ENCODE assay signal across 13 cellular contexts in genomic region chr2:235709969-235710879, GRCh38.
DNase-seq lines count a peak whose midpoint lies in the region; ATAC-seq and TF ChIP-seq lines count a peak whose summit lies in the region.
"Had no signal": no experiment of that assay in that cellular context is flagged by ENCODE, and none has a peak within 500 bp of the region (broad histone marks: within the 10 kb centered on the region; RNA-seq: fewer than 3 reads in every experiment).

No MANE protein-coding gene starts in this region.

- H3K27me3 Mint-ChIP-seq in nephron progenitor cell (ENCODE audit: low read depth, poor library complexity) = no peaks in the 10 kb centered on the region
- no peaks in the 10 kb centered on the region for H3K27me3 Mint-ChIP-seq in activated naive CD4-positive, alpha-beta T cell treated with anti-CD3 and anti-CD28 coated beads for 36 hours (ENCODE audit: low read depth)

- H3K27ac ChIP-seq in ACC112 (ENCODE audit: low read depth, low read length) (peak overlapping the region; percentile 38; the same call in 1 of the 2 replicates), RWPE2 (ENCODE audit: poor library complexity, severe bottlenecking) (peak overlapping the region; percentile 91), SK-N-SH (ENCODE audit: low read depth in 2 of 2, low read length in 1 of 2) (no peak overlapping the region)
- H3K27ac ChIP-seq: HL-60, SJCRH30 had no signal

- CTCF ChIA-PET in SK-N-SH (lab: Yijun Ruan, JAX) = no interaction called here
- CTCF ChIA-PET in activated naive CD4-positive, alpha-beta T cell treated with anti-CD3 and anti-CD28 coated beads for 36 hours (lab: Charles Lee) = no interaction called here

- no peak for TF ChIP-seq EP300 in SK-N-SH (IDR thresholded peaks at IDR 0.05; ENCODE audit: borderline replicate concordance in 1 of 2, low read depth in 1 of 2, low read length in 1 of 2)

- H2AFZ ChIP-seq in ACC112 (ENCODE audit: low read length, unreplicated experiment) (no peak overlapping the region), SK-N-SH (ENCODE audit: low read depth) (no peak overlapping the region)

- DNase-seq in RWPE2 (ENCODE audit: low spot score) (no peak), ecto neural progenitor cell (ENCODE audit: low spot score) (peak; percentile 50), nephron progenitor cell (no peak), SK-N-SH (no peak), HuH-7 (ENCODE audit: low spot score) (no peak)
- no peak for DNase-seq in activated effector memory CD4-positive, alpha-beta T cell treated with anti-CD3 and anti-CD28 coated beads, Interleukin-2, amount 50 U/mL, for 16 hours
- no peak for DNase-seq in activated naive CD4-positive, alpha-beta T cell treated with anti-CD3 and anti-CD28 coated beads for 36 hours
- DNase-seq: activated gamma-delta T cell, NCI-H2081 treated with DMSO at 0.1 percent for 48 hours, SJCRH30 had no signal

- H3K36me3 ChIP-seq in ACC112 (ENCODE audit: insufficient read depth, low read length) = 0 out of 2 replicates have a peak, but pooled peaks cover 3% of the 10 kb centered on the region
- H3K36me3 ChIP-seq in RWPE2 (ENCODE audit: low read depth) = no peaks in the 10 kb centered on the region
- H3K36me3 ChIP-seq in SK-N-SH (replicated peaks in 1 of 2; ENCODE audit: control insufficient read depth in 1 of 2, insufficient read depth in 2 of 2, low read length in 1 of 2) = no peaks in the 10 kb centered on the region

- peaks cover 34% of the 10 kb centered on the region for H3K36me3 Mint-ChIP-seq in nephron progenitor cell (ENCODE audit: low read depth)
- H3K36me3 Mint-ChIP-seq in activated naive CD4-positive, alpha-beta T cell treated with anti-CD3 and anti-CD28 coated beads for 36 hours (ENCODE audit: low read depth) = no peaks in the 10 kb centered on the region

- H3K4me2 ChIP-seq in SK-N-SH = no peak overlapping the region

- peak overlapping the region; percentile 60 for H3K27ac Mint-ChIP-seq in nephron progenitor cell
- H3K27ac Mint-ChIP-seq in activated naive CD4-positive, alpha-beta T cell treated with anti-CD3 and anti-CD28 coated beads for 36 hours = no peak overlapping the region

- peaks cover 29% of the 10 kb centered on the region for H3K4me1 Mint-ChIP-seq in nephron progenitor cell
- H3K4me1 Mint-ChIP-seq in activated naive CD4-positive, alpha-beta T cell treated with anti-CD3 and anti-CD28 coated beads for 36 hours (ENCODE audit: low read depth) = no peaks in the 10 kb centered on the region

- no peaks in the 10 kb centered on the region for H4K20me1 ChIP-seq in SK-N-SH (ENCODE audit: insufficient read depth)

- no peak overlapping the region for H3K4me3 ChIP-seq in ACC112 (ENCODE audit: low read depth, low read length)
- no peak overlapping the region for H3K4me3 ChIP-seq in RWPE2 (ENCODE audit: severe bottlenecking)
- no peak overlapping the region for H3K4me3 ChIP-seq in SK-N-SH (ENCODE audit: low read depth in 2 of 2, low read length in 1 of 2)
- H3K4me3 ChIP-seq: SJCRH30, skin epidermis had no signal

- no peak overlapping the region for H3K9ac ChIP-seq in SK-N-SH

- H3K79me2 ChIP-seq in ACC112 (ENCODE audit: control insufficient read depth, insufficient read depth, low read length, unreplicated experiment) = peaks cover 10% of the 10 kb centered on the region
- peaks cover 14% of the 10 kb centered on the region; the same call in 1 of the 2 replicates for H3K79me2 ChIP-seq in SK-N-SH (ENCODE audit: insufficient read depth)

- intact Hi-C loops in activated naive CD4-positive, alpha-beta T cell treated with anti-CD3 and anti-CD28 coated beads for 36 hours (cut with micrococcal nuclease) = no loop called here

- no peaks in the 10 kb centered on the region for H3K9me3 Mint-ChIP-seq in nephron progenitor cell
- H3K9me3 Mint-ChIP-seq in activated naive CD4-positive, alpha-beta T cell treated with anti-CD3 and anti-CD28 coated beads for 36 hours = no peaks in the 10 kb centered on the region

- no peaks in the 10 kb centered on the region for H3K27me3 ChIP-seq in ACC112 (ENCODE audit: insufficient read depth, low read length)
- H3K27me3 ChIP-seq in RWPE2 (ENCODE audit: insufficient read depth, poor library complexity, severe bottlenecking) = no peaks in the 10 kb centered on the region
- no peaks in the 10 kb centered on the region for H3K27me3 ChIP-seq in SK-N-SH (ENCODE audit: insufficient read depth)
- H3K27me3 ChIP-seq: SJCRH30 had no signal

- H3K9me3 ChIP-seq in RWPE2 (ENCODE audit: severe bottlenecking) = no peaks in the 10 kb centered on the region
- H3K9me3 ChIP-seq in SK-N-SH = no peaks in the 10 kb centered on the region
- H3K9me3 ChIP-seq: SJCRH30 had no signal

- H3K4me3 Mint-ChIP-seq in nephron progenitor cell = no peak overlapping the region
- H3K4me3 Mint-ChIP-seq in activated naive CD4-positive, alpha-beta T cell treated with anti-CD3 and anti-CD28 coated beads for 36 hours = no peak overlapping the region

- ATAC-seq in RWPE2 (ENCODE audit: low read depth) = no peak

- no peaks in the 10 kb centered on the region for H3F3A ChIP-seq in SK-N-SH (replicated peaks; ENCODE audit: insufficient read depth)

- peaks cover 16% of the 10 kb centered on the region for H3K4me1 ChIP-seq in ACC112 (ENCODE audit: control insufficient read depth, insufficient read depth, low read length, unreplicated experiment)
- H3K4me1 ChIP-seq in RWPE2 (ENCODE audit: insufficient read depth, poor library complexity, severe bottlenecking) = peaks cover 26% of the 10 kb centered on the region
- H3K4me1 ChIP-seq in SK-N-SH (ENCODE audit: control insufficient read depth in 1 of 2, insufficient read depth in 2 of 2, low read depth in 1 of 2, low read length in 1 of 2) = peaks cover 0 to 13% of the 10 kb centered on the region in 2 experiments; a peak in 1 of 4 replicates
- H3K4me1 ChIP-seq: SJCRH30 had no signal

- TF ChIP-seq CTCF in RWPE2 (IDR thresholded peaks at IDR 0.05; ENCODE audit: poor library complexity, severe bottlenecking) = no peak
- no peak for TF ChIP-seq CTCF in nephron progenitor cell (IDR thresholded peaks at IDR 0.05)
- TF ChIP-seq CTCF in SK-N-SH (IDR thresholded peaks at IDR 0.05) = no peak

- 96% methylated on average over 20 of the region's 27 CpGs for WGBS in SK-N-SH (ENCODE audit: low lambda C conversion rate)

- no peak for TF ChIP-seq RAD21 in SK-N-SH (IDR thresholded peaks at IDR 0.05; ENCODE audit: low read length)

- POLR2A ChIA-PET in SK-N-SH (lab: Yijun Ruan, JAX) = no interaction called here

- no peaks in the 10 kb centered on the region for H3K9me2 ChIP-seq in SK-N-SH

TF ChIP-seq in SK-N-SH, 30 proteins besides CTCF, POLR2A, EP300 and RAD21:
- no peak for TF ChIP-seq MAX (IDR thresholded peaks at IDR 0.05; ENCODE audit: low read depth)
- TF ChIP-seq RXRA (IDR thresholded peaks at IDR 0.05; ENCODE audit: borderline replicate concordance, low read depth) = no peak
- no peak for TF ChIP-seq TEAD4 (IDR thresholded peaks at IDR 0.05; ENCODE audit: borderline replicate concordance, insufficient read depth)
- TF ChIP-seq EZH2phosphoT487 (IDR thresholded peaks at IDR 0.05; ENCODE audit: borderline replicate concordance, low read depth) = no peak
- TF ChIP-seq RFX5 (IDR thresholded peaks at IDR 0.05; ENCODE audit: low read length) = no peak
TF ChIP-seq in SK-N-SH: peak in this region for 0.

Comparison
In these comparisons a context has a peak if more than half of its experiments do, and no peak if none do; other contexts are left out.
1. H3K27ac ChIP-seq: peak in ACC112 (single experiment) and RWPE2 (single experiment); none in SK-N-SH (0 of 2).